Comparison of ENCODE assay signal across 23 cellular contexts in genomic region chr6:20582586-20583446, GRCh38. TPM values are rescaled to one million over a fixed set of nuclear protein-coding genes. Genes with fewer than 3 reads are reported as not detected.
DNase-seq lines count a peak whose midpoint lies in the region; ATAC-seq and TF ChIP-seq lines count a peak whose summit lies in the region.
"Had no signal": no experiment of that assay in that cellular context is flagged by ENCODE, and none has a peak within 500 bp of the region (broad histone marks: within the 10 kb centered on the region; RNA-seq: fewer than 3 reads in every experiment).

No MANE protein-coding gene starts in this region.

- H3K27me3 Mint-ChIP-seq in activated CD4-positive, alpha-beta T cell treated with anti-CD3 and anti-CD28 coated beads for 36 hours = no peaks in the 10 kb centered on the region
- no peaks in the 10 kb centered on the region for H3K27me3 Mint-ChIP-seq in T-helper 2 cell treated with Interferon-gamma antibody and Interleukin-4, amounts not matched to agents 5 μg/mL and 100 μg/mL, for 36 hours (ENCODE audit: low read depth)
- H3K27me3 Mint-ChIP-seq in progenitor cell of endocrine pancreas = no peaks in the 10 kb centered on the region
- H3K27me3 Mint-ChIP-seq: activated CD4-positive, alpha-beta T cell treated with anti-CD3 and anti-CD28 coated beads, Interleukin-2, amount 10 ng/mL, durations not matched to agents 24 days and 14 days; activated naive CD8-positive, alpha-beta T cell treated with anti-CD3 and anti-CD28 coated beads for 36 hours had no signal

- TF ChIP-seq CTCF in progenitor cell of endocrine pancreas (IDR thresholded peaks at IDR 0.05; ENCODE audit: unreplicated experiment) (no peak), mucosa of descending colon (IDR thresholded peaks at IDR 0.05) (no peak)

- H3K27ac Mint-ChIP-seq in activated CD4-positive, alpha-beta T cell treated with anti-CD3 and anti-CD28 coated beads for 36 hours = no peak overlapping the region
- peak overlapping the region; percentile 21 for H3K27ac Mint-ChIP-seq in T-helper 2 cell treated with Interferon-gamma antibody and Interleukin-4, amounts not matched to agents 5 μg/mL and 100 μg/mL, for 36 hours
- H3K27ac Mint-ChIP-seq in progenitor cell of endocrine pancreas = peak overlapping the region; percentile 26
- H3K27ac Mint-ChIP-seq: activated naive CD8-positive, alpha-beta T cell treated with anti-CD3 and anti-CD28 coated beads for 36 hours; CD14-positive monocyte; immature natural killer cell; nephron had no signal

- no peaks in the 10 kb centered on the region for H3K36me3 ChIP-seq in mucosa of descending colon (ENCODE audit: low read depth)
- H3K36me3 ChIP-seq: breast epithelium had no signal

- no peak overlapping the region for H3K4me3 ChIP-seq in mucosa of descending colon
- H3K4me3 ChIP-seq: breast epithelium, spleen, upper lobe of left lung had no signal

- no peaks in the 10 kb centered on the region for H3K4me1 ChIP-seq in mucosa of descending colon (ENCODE audit: low read depth)
- H3K4me1 ChIP-seq: breast epithelium, spleen had no signal

- POLR2A ChIA-PET in activated CD4-positive, alpha-beta T cell treated with anti-CD3 and anti-CD28 coated beads for 36 hours (lab: Charles Lee) = no interaction called here

- H3K9me3 ChIP-seq in mucosa of descending colon = no peaks in the 10 kb centered on the region
- H3K9me3 ChIP-seq: breast epithelium, SK-N-SH, spleen, upper lobe of left lung had no signal

- H3K9me3 Mint-ChIP-seq in activated CD4-positive, alpha-beta T cell treated with anti-CD3 and anti-CD28 coated beads for 36 hours (ENCODE audit: low read depth) = no peaks in the 10 kb centered on the region
- no peaks in the 10 kb centered on the region for H3K9me3 Mint-ChIP-seq in T-helper 2 cell treated with Interferon-gamma antibody and Interleukin-4, amounts not matched to agents 5 μg/mL and 100 μg/mL, for 36 hours
- peaks cover 2% of the 10 kb centered on the region for H3K9me3 Mint-ChIP-seq in progenitor cell of endocrine pancreas (ENCODE audit: low read depth)
- H3K9me3 Mint-ChIP-seq: activated CD4-positive, alpha-beta T cell treated with anti-CD3 and anti-CD28 coated beads, Interleukin-2, amount 10 ng/mL, durations not matched to agents 24 days and 14 days; activated naive CD8-positive, alpha-beta T cell treated with anti-CD3 and anti-CD28 coated beads for 36 hours; CD14-positive monocyte; immature natural killer cell; nephron had no signal

- peak; percentile 86 for ATAC-seq in activated CD4-positive, alpha-beta T cell treated with anti-CD3 and anti-CD28 coated beads for 36 hours
- ATAC-seq in HG02884 (IDR thresholded peaks at IDR 0.05; ENCODE audit: unreplicated experiment) (peak; percentile 46), mucosa of descending colon (no peak)
- ATAC-seq: Panc1 had no signal

- no peak for DNase-seq in activated CD4-positive, alpha-beta T cell treated with anti-CD3 and anti-CD28 coated beads for 36 hours
- no peak for DNase-seq in activated CD4-positive, alpha-beta T cell treated with anti-CD3 and anti-CD28 coated beads for 1 hour
- DNase-seq in T-helper 2 cell treated with Interferon-gamma antibody and Interleukin-4, amounts not matched to agents 5 μg/mL and 100 μg/mL, for 36 hours (ENCODE audit: low spot score) = no peak
- DNase-seq in progenitor cell of endocrine pancreas (ENCODE audit: low spot score, unreplicated experiment) (no peak), ACHN (no peak), mucosa of descending colon (no peak), NCI-H1694 (lab: John Stamatoyannopoulos, UW) (no peak)
- DNase-seq: activated CD4-positive, alpha-beta T cell treated with anti-CD3 and anti-CD28 coated beads, Interleukin-2, amount 10 ng/mL, durations not matched to agents 24 days and 14 days; activated naive CD8-positive, alpha-beta T cell treated with anti-CD3 and anti-CD28 coated beads for 36 hours; dermis blood vessel endothelial cell; DND-41; HCEC 1CT; immature natural killer cell; NCI-H524; SK-N-SH; spleen; stimulated activated naive CD4-positive, alpha-beta T cell treated with Interleukin-2 at 50 U/mL for 16 hours; upper lobe of left lung had no signal

- intact Hi-C loops in activated CD4-positive, alpha-beta T cell treated with anti-CD3 and anti-CD28 coated beads for 36 hours (cut with DNase I, micrococcal nuclease) = loop anchor here (1.0 to 5.0 kb wide), 4 partner anchors 16 to 334 kb away; no protein-coding TSS in a partner anchor
- intact Hi-C loops in mucosa of descending colon (cut with DNase I, micrococcal nuclease) = no loop called here

- H3K4me1 Mint-ChIP-seq in activated CD4-positive, alpha-beta T cell treated with anti-CD3 and anti-CD28 coated beads for 36 hours = peaks cover 26% of the 10 kb centered on the region
- H3K4me1 Mint-ChIP-seq in T-helper 2 cell treated with Interferon-gamma antibody and Interleukin-4, amounts not matched to agents 5 μg/mL and 100 μg/mL, for 36 hours (ENCODE audit: low read depth) = peaks cover 16% of the 10 kb centered on the region
- H3K4me1 Mint-ChIP-seq in progenitor cell of endocrine pancreas (ENCODE audit: low read depth) = peaks cover 38% of the 10 kb centered on the region
- H3K4me1 Mint-ChIP-seq: CD14-positive monocyte had no signal

- no peak overlapping the region for H3K4me3 Mint-ChIP-seq in activated CD4-positive, alpha-beta T cell treated with anti-CD3 and anti-CD28 coated beads for 36 hours
- no peak overlapping the region for H3K4me3 Mint-ChIP-seq in T-helper 2 cell treated with Interferon-gamma antibody and Interleukin-4, amounts not matched to agents 5 μg/mL and 100 μg/mL, for 36 hours
- no peak overlapping the region for H3K4me3 Mint-ChIP-seq in progenitor cell of endocrine pancreas (ENCODE audit: low read depth)
- H3K4me3 Mint-ChIP-seq: activated CD4-positive, alpha-beta T cell treated with anti-CD3 and anti-CD28 coated beads, Interleukin-2, amount 10 ng/mL, durations not matched to agents 24 days and 14 days; activated naive CD8-positive, alpha-beta T cell treated with anti-CD3 and anti-CD28 coated beads for 36 hours; CD14-positive monocyte; immature natural killer cell; nephron had no signal

- CTCF ChIA-PET in activated CD4-positive, alpha-beta T cell treated with anti-CD3 and anti-CD28 coated beads for 36 hours (lab: Charles Lee) = no interaction called here

- peaks cover 28% of the 10 kb centered on the region for H3K36me3 Mint-ChIP-seq in activated CD4-positive, alpha-beta T cell treated with anti-CD3 and anti-CD28 coated beads for 36 hours (ENCODE audit: low read depth)
- H3K36me3 Mint-ChIP-seq in T-helper 2 cell treated with Interferon-gamma antibody and Interleukin-4, amounts not matched to agents 5 μg/mL and 100 μg/mL, for 36 hours (ENCODE audit: low read depth) = peaks cover 15% of the 10 kb centered on the region
- H3K36me3 Mint-ChIP-seq in progenitor cell of endocrine pancreas (ENCODE audit: insufficient read depth) = peaks cover 14% of the 10 kb centered on the region

- in situ Hi-C loops in ACHN (cut with HindIII; ENCODE audit: low pct_ligation_motif_present, low pct_unique_long_range_greater_than_20kb, low sequenced_read_pairs) = no loop called here

RNA-seq across cellular contexts. Expression of gene CDKAL1, which starts 48.6 kb away (rescaled TPM):
- 10 to 100 TPM; 22.1 to 23.4 TPM for total RNA-seq in activated CD4-positive, alpha-beta T cell treated with anti-CD3 and anti-CD28 coated beads for 36 hours
- total RNA-seq in progenitor cell of endocrine pancreas = 33.2 and 34.3 TPM in 2 replicates
- 10 to 100 TPM; 13.4 to 15.5 (median 15.3) TPM for total RNA-seq in mucosa of descending colon

Comparison
In these comparisons a context has a peak if more than half of its experiments do, and no peak if none do; other contexts are left out.
1. intact Hi-C loops: an anchor here in activated CD4-positive, alpha-beta T cell treated with anti-CD3 and anti-CD28 coated beads for 36 hours (1.0 to 5.0 kb wide); none called in mucosa of descending colon.